Comparison of ENCODE assay signal across 1 cellular context in the genomic region with DNA sequence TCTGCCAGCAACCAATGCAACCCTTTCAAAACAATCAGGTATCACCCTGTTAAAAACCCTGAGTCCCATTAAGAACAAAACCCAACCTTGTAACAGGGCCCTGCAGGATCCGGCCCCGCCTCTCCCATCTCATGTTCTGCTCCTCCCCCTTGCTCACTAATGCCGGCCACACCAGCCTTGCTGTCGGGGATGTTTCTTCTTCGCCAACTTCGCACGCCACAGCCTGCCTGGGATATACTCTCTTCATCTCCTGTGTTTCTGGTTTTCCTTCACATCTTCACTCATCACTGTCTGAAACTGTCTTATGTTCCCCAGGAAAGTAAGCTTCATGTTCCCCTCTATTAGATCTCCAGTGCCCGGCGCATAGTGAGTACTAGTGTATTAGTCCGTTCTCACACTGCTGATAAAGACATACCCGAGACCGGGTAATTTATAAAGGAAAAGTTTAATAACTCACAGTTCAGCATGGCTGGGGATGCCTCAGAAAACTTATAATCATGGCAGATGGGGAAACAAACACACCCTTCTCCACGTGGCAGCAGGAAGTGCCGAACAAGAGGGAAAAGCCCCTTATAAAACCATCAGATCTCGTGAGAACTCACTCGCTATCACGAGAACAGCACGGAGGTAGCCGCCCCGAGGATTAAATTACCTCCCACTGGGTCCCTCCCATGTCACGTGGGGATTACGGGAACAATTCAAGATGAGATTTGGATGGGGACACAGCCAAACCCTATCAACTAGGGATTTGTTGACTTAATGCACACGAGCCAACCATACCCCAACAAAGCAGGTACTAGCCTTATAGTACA.
TF ChIP-seq lines count a peak whose summit lies in the region.

No MANE protein-coding gene starts in this region.

TF ChIP-seq in WTC11, 78 proteins besides CTCF, POLR2A, EP300 and RAD21 (continued from another document):
- TF ChIP-seq, protein P1, sequence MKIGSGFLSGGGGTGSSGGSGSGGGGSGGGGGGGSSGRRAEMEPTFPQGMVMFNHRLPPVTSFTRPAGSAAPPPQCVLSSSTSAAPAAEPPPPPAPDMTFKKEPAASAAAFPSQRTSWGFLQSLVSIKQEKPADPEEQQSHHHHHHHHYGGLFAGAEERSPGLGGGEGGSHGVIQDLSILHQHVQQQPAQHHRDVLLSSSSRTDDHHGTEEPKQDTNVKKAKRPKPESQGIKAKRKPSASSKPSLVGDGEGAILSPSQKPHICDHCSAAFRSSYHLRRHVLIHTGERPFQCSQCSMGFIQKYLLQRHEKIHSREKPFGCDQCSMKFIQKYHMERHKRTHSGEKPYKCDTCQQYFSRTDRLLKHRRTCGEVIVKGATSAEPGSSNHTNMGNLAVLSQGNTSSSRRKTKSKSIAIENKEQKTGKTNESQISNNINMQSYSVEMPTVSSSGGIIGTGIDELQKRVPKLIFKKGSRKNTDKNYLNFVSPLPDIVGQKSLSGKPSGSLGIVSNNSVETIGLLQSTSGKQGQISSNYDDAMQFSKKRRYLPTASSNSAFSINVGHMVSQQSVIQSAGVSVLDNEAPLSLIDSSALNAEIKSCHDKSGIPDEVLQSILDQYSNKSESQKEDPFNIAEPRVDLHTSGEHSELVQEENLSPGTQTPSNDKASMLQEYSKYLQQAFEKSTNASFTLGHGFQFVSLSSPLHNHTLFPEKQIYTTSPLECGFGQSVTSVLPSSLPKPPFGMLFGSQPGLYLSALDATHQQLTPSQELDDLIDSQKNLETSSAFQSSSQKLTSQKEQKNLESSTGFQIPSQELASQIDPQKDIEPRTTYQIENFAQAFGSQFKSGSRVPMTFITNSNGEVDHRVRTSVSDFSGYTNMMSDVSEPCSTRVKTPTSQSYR (CRISPR knock-in tag; IDR thresholded peaks at IDR 0.05), result no peak
- TF ChIP-seq HMGA2 (CRISPR knock-in tag; IDR thresholded peaks at IDR 0.05), result no peak
